In genomic region chr10:126749030-126749655, GRCh38 we compare ENCODE assay signal across 8 cellular contexts.
A peak's percentile ranks its signal among the peaks of the same experiment; 100 is the strongest.
DNase-seq lines count a peak whose midpoint lies in the region; ATAC-seq, FAIRE-seq and TF ChIP-seq lines count a peak whose summit lies in the region.

No MANE protein-coding gene starts in this region.

- H3K4me3 ChIP-seq in right atrium auricular region: no peak overlapping the region

- H3K27me3 ChIP-seq in right atrium auricular region: no peaks in the 10 kb centered on the region

- no peak overlapping the region for H3K27ac ChIP-seq in right atrium auricular region

- no peak for TF ChIP-seq POLR2A in GM12891 (IDR thresholded peaks at IDR 0.05; ENCODE audit: low read depth, low read length)

- no peaks in the 10 kb centered on the region for H3K4me1 ChIP-seq in right atrium auricular region

- H3K36me3 ChIP-seq in right atrium auricular region: no peaks in the 10 kb centered on the region

- peak; percentile 84 for FAIRE-seq in GM12891 (lab: Jason Lieb, UNC)

- ATAC-seq in GM19324 (IDR thresholded peaks at IDR 0.05; ENCODE audit: low FRiP score, unreplicated experiment): no peak

- in situ Hi-C loops in SK-MEL-5 (cut with HindIII; ENCODE audit: low pct_unique_long_range_greater_than_20kb, low sequenced_read_pairs): no loop called here

- no peaks in the 10 kb centered on the region for H3K9me3 ChIP-seq in right atrium auricular region

- TF ChIP-seq CTCF in right atrium auricular region (IDR thresholded peaks at IDR 0.05): peak; percentile 19 to 79

- DNase-seq in A172 (ENCODE audit: low spot score) (peak; percentile 76), GM12891 (ENCODE audit: insufficient read length, low spot score) (peak; percentile 11), HT-29 (ENCODE audit: low spot score) (peak; percentile 93), SK-MEL-5 (ENCODE audit: low read depth, low spot score) (peak; percentile 93), amniotic stem cell (lab: John Stamatoyannopoulos, UW) (peak; percentile 33), right atrium auricular region (ENCODE audit: low spot score) (peak; percentile 77), renal cortical epithelial cell (ENCODE audit: low read depth) (peak; percentile 66)

TF ChIP-seq in GM12891, 5 proteins besides CTCF, POLR2A, EP300 and RAD21:
- TF ChIP-seq POLR2AphosphoS5 (IDR thresholded peaks at IDR 0.05; ENCODE audit: low read depth, low read length) (no peak), PAX5 (IDR thresholded peaks at IDR 0.05; ENCODE audit: insufficient read depth, low read length, severe bottlenecking) (no peak), SPI1 (IDR thresholded peaks at IDR 0.05; ENCODE audit: low read depth, low read length) (no peak), POU2F2 (IDR thresholded peaks at IDR 0.05; ENCODE audit: low read depth, low read length) (no peak), TAF1 (IDR thresholded peaks at IDR 0.05; ENCODE audit: low read depth, low read length) (no peak)
TF ChIP-seq in GM12891: peak in this region for 0.

Comparison
In these comparisons a context has a peak if more than half of its experiments do, and no peak if none do; other contexts are left out.
1. DNase-seq: peak in every context shown above with its lines; median percentile 93 in HT-29; 93 in SK-MEL-5; 77 in right atrium auricular region; 76 in A172; 66 in renal cortical epithelial cell; 33 in amniotic stem cell; 11 in GM12891.